Comparison of ENCODE assay signal across 12 cellular contexts in genomic region chr17:58184308-58184985, GRCh38. TPM values are rescaled to one million over a fixed set of nuclear protein-coding genes. Genes with fewer than 3 reads are reported as not detected.
A peak's percentile ranks its signal among the peaks of the same experiment; 100 is the strongest.
DNase-seq lines count a peak whose midpoint lies in the region; ATAC-seq and TF ChIP-seq lines count a peak whose summit lies in the region.
"Had no signal": no experiment of that assay in that cellular context is flagged by ENCODE, and none has a peak within 500 bp of the region (broad histone marks: within the 10 kb centered on the region; RNA-seq: fewer than 3 reads in every experiment).

No MANE protein-coding gene starts in this region.

- H3K36me3 Mint-ChIP-seq in endodermal cell (ENCODE audit: low read depth), result no peaks in the 10 kb centered on the region
- no peaks in the 10 kb centered on the region for H3K36me3 Mint-ChIP-seq in mesothelial cell of epicardium

- H3K36me3 ChIP-seq in endodermal cell (ENCODE audit: control insufficient read depth, insufficient read depth, low read length), result no peaks in the 10 kb centered on the region
- H3K36me3 ChIP-seq: heart right ventricle had no signal

- H3K27me3 ChIP-seq in endodermal cell (ENCODE audit: control insufficient read depth, insufficient read depth, low read length, poor library complexity, severe bottlenecking), result peaks cover 10% of the 10 kb centered on the region

- no peak for TF ChIP-seq CTCF in endodermal cell (conservative IDR thresholded peaks at IDR 0.05)
- TF ChIP-seq CTCF in mesothelial cell of epicardium (IDR thresholded peaks at IDR 0.05; ENCODE audit: unreplicated experiment), result no peak

- ATAC-seq in HG03571 (IDR thresholded peaks at IDR 0.05; ENCODE audit: unreplicated experiment) (no peak), HG02588 (IDR thresholded peaks at IDR 0.05; ENCODE audit: unreplicated experiment) (no peak)

- H3K9me3 ChIP-seq in endodermal cell (ENCODE audit: control insufficient read depth, low read length), result no peaks in the 10 kb centered on the region
- H3K9me3 ChIP-seq: heart right ventricle had no signal

- WGBS in endodermal cell (ENCODE audit: insufficient coverage in 1 of 2, insufficient read length in 1 of 2), 2 experiments, result 69 to 73% methylated on average over 7 to 10 of the region's 10 CpGs

- H3K9me3 Mint-ChIP-seq in endodermal cell (no peaks in the 10 kb centered on the region), mesothelial cell of epicardium (no peaks in the 10 kb centered on the region)

- H3K4me3 ChIP-seq in endodermal cell (ENCODE audit: low read length), result no peak overlapping the region
- H3K4me3 ChIP-seq: heart right ventricle had no signal

- no peak overlapping the region for H3K9ac ChIP-seq in endodermal cell (ENCODE audit: extremely low read depth, low read length, poor library complexity, severe bottlenecking)

- H3K27ac Mint-ChIP-seq in endodermal cell (no peak overlapping the region), mesothelial cell of epicardium (no peak overlapping the region)

- peak; percentile 23 for DNase-seq in NCI-H2171 treated with DMSO at 0.1 percent for 48 hours (lab: John Stamatoyannopoulos, UW)
- no peak for DNase-seq in NCI-H2171 (lab: John Stamatoyannopoulos, UW)
- DNase-seq in OCI-M1 (lab: John Stamatoyannopoulos, UW), result peak; percentile 49
- peak; percentile 91 for DNase-seq in endodermal cell
- peak; percentile 18 for DNase-seq in stromal cell of bone marrow (ENCODE audit: low read depth)
- DNase-seq in mesothelial cell of epicardium (ENCODE audit: low spot score in 2 of 2, unreplicated experiment in 2 of 2), result no peak
- DNase-seq: ACHN; activated effector memory CD4-positive, alpha-beta T cell treated with Interleukin-2 at 50 U/mL for 16 hours; dermis blood vessel endothelial cell; heart right ventricle had no signal

- peaks cover 7% of the 10 kb centered on the region for H3K27me3 Mint-ChIP-seq in endodermal cell (ENCODE audit: insufficient read depth)
- H3K27me3 Mint-ChIP-seq in mesothelial cell of epicardium (ENCODE audit: low read depth), result peaks cover 33% of the 10 kb centered on the region

- no peak overlapping the region for H3K27ac ChIP-seq in endodermal cell (ENCODE audit: low read depth, low read length)
- H3K27ac ChIP-seq: heart right ventricle had no signal

- no peak overlapping the region for H3K4me3 Mint-ChIP-seq in endodermal cell
- no peak overlapping the region for H3K4me3 Mint-ChIP-seq in mesothelial cell of epicardium

- H3K4me1 ChIP-seq in endodermal cell (ENCODE audit: control insufficient read depth, insufficient read depth, low read length), result no peaks in the 10 kb centered on the region

- H3K4me1 Mint-ChIP-seq in endodermal cell (no peaks in the 10 kb centered on the region), mesothelial cell of epicardium (no peaks in the 10 kb centered on the region)

RNA-seq across cellular contexts. Expression of gene EPX, which starts 8.1 kb away (rescaled TPM):
- total RNA-seq in endodermal cell (not detected), mesothelial cell of epicardium (not detected in 3 replicates)
- polyA plus RNA-seq in endodermal cell (2013, experiment 1 of 2), result not detected
- polyA plus RNA-seq in endodermal cell (2013, experiment 2 of 2), result not detected
- total RNA-seq: dermis blood vessel endothelial cell, heart right ventricle had no signal
- polyA plus RNA-seq: heart right ventricle had no signal

RNA-seq across cellular contexts. Expression of gene OR4D2, which starts 17.7 kb away (rescaled TPM):
- total RNA-seq in endodermal cell, result not detected
- polyA plus RNA-seq in endodermal cell (2013, experiment 1 of 2), result not detected
- not detected for polyA plus RNA-seq in endodermal cell (2013, experiment 2 of 2)
- total RNA-seq in mesothelial cell of epicardium, result not detected in 3 replicates
- total RNA-seq: dermis blood vessel endothelial cell, heart right ventricle had no signal
- polyA plus RNA-seq: heart right ventricle had no signal

RNA-seq across cellular contexts. Expression of gene MKS1, which starts 34.6 kb away (rescaled TPM):
- total RNA-seq in endodermal cell (10 to 100 TPM; 31.8 to 32.2 TPM), mesothelial cell of epicardium (31.5 to 35.8 TPM (median 32.9 TPM) in 3 replicates)
- 36.8 TPM for polyA plus RNA-seq in endodermal cell (2013, experiment 1 of 2)
- polyA plus RNA-seq in endodermal cell (2013, experiment 2 of 2), result 30.9 TPM

RNA-seq across cellular contexts. Expression of gene OR4D1, which starts 36.3 kb away (rescaled TPM):
- under 1 TPM; 0.07 to 0.22 TPM for total RNA-seq in endodermal cell
- 0.04 TPM for polyA plus RNA-seq in endodermal cell (2013, experiment 1 of 2)
- 0.04 TPM for polyA plus RNA-seq in endodermal cell (2013, experiment 2 of 2)
- not detected in 3 replicates for total RNA-seq in mesothelial cell of epicardium
- total RNA-seq: dermis blood vessel endothelial cell had no signal
- polyA plus RNA-seq: heart right ventricle had no signal

RNA-seq across cellular contexts. Expression of gene LPO, which starts 53.9 kb away (rescaled TPM):
- total RNA-seq in endodermal cell (not detected), mesothelial cell of epicardium (0.16 to 0.29 TPM (median 0.27 TPM) in 3 replicates)
- not detected for polyA plus RNA-seq in endodermal cell (2013, experiment 1 of 2)
- not detected for polyA plus RNA-seq in endodermal cell (2013, experiment 2 of 2)
- total RNA-seq: heart right ventricle had no signal
- polyA plus RNA-seq: heart right ventricle had no signal

Comparison
In these comparisons a context has a peak if more than half of its experiments do, and no peak if none do; other contexts are left out.
1. DNase-seq: peak in NCI-H2171 treated with DMSO at 0.1 percent for 48 hours (single experiment), OCI-M1 (single experiment), endodermal cell (single experiment) and stromal cell of bone marrow (single experiment); none in NCI-H2171 (single experiment) and mesothelial cell of epicardium (0 of 2).